In genomic region chr20:47334022-47334551, GRCh38 we compare ENCODE assay signal across 1 cellular context.
A peak's percentile ranks its signal among the peaks of the same experiment; 100 is the strongest.
TF ChIP-seq lines count a peak whose summit lies in the region.

No MANE protein-coding gene starts in this region.

TF ChIP-seq in HepG2, 621 proteins besides CTCF, POLR2A, EP300 and RAD21 (continued from another document and continues in another):
- TF ChIP-seq TOE1 (CRISPR knock-in tag; IDR thresholded peaks at IDR 0.05) (no peak), BCL6 (CRISPR knock-in tag; IDR thresholded peaks at IDR 0.05) (peak; percentile 83), FOXP1 (IDR thresholded peaks at IDR 0.05) (peak; percentile 76), FOXP1 (CRISPR knock-in tag; IDR thresholded peaks at IDR 0.05) (peak; percentile 94), ZNF737 (CRISPR knock-in tag; IDR thresholded peaks at IDR 0.05; ENCODE audit: borderline replicate concordance) (no peak), ZBTB8A (CRISPR knock-in tag; IDR thresholded peaks at IDR 0.05; ENCODE audit: borderline replicate concordance, low read depth) (no peak), NBN (conservative IDR thresholded peaks at IDR 0.05) (no peak), TEF (CRISPR knock-in tag; IDR thresholded peaks at IDR 0.05) (peak; percentile 60; the same call in 1 of the 2 replicates), TSC22D2 (CRISPR knock-in tag; IDR thresholded peaks at IDR 0.05; ENCODE audit: borderline replicate concordance) (no peak), IRF1 (CRISPR knock-in tag; IDR thresholded peaks at IDR 0.05; ENCODE audit: low read depth) (no peak), KDM2A (CRISPR knock-in tag; IDR thresholded peaks at IDR 0.05; ENCODE audit: borderline replicate concordance, low read depth) (no peak), ZNF335 (CRISPR knock-in tag; IDR thresholded peaks at IDR 0.05) (0 out of 2 replicates have a peak, but pooled peaks have one; percentile 44), ZC3H4 (CRISPR knock-in tag; IDR thresholded peaks at IDR 0.05; ENCODE audit: borderline replicate concordance) (no peak), SUZ12 (IDR thresholded peaks at IDR 0.05; ENCODE audit: low read depth, low read length) (no peak), ZNF577 (CRISPR knock-in tag; IDR thresholded peaks at IDR 0.05; ENCODE audit: borderline replicate concordance, low read depth) (no peak), ZNF12 (CRISPR knock-in tag; IDR thresholded peaks at IDR 0.05) (peak; percentile 93), ZNF780A (CRISPR knock-in tag; IDR thresholded peaks at IDR 0.05) (no peak), HES4 (CRISPR knock-in tag; IDR thresholded peaks at IDR 0.05; ENCODE audit: borderline replicate concordance) (no peak), HMGA1 (CRISPR knock-in tag; conservative IDR thresholded peaks at IDR 0.05) (no peak), ZFP90 (CRISPR knock-in tag; IDR thresholded peaks at IDR 0.05; ENCODE audit: borderline replicate concordance) (no peak), MED8 (CRISPR knock-in tag; IDR thresholded peaks at IDR 0.05; ENCODE audit: insufficient replicate concordance) (no peak), TFDP1 (CRISPR knock-in tag; IDR thresholded peaks at IDR 0.05; ENCODE audit: borderline replicate concordance) (no peak), ZNF644 (CRISPR knock-in tag; IDR thresholded peaks at IDR 0.05; ENCODE audit: low read depth) (no peak), TERF1 (CRISPR knock-in tag; IDR thresholded peaks at IDR 0.05) (no peak), ZSCAN31 (CRISPR knock-in tag; IDR thresholded peaks at IDR 0.05; ENCODE audit: low read depth) (no peak), PHF8 (CRISPR knock-in tag; IDR thresholded peaks at IDR 0.05) (no peak), ZNF501 (CRISPR knock-in tag; IDR thresholded peaks at IDR 0.05) (no peak), CC2D1A (CRISPR knock-in tag; IDR thresholded peaks at IDR 0.05) (no peak), GATAD1 (CRISPR knock-in tag; IDR thresholded peaks at IDR 0.05) (no peak; the same call in 1 of the 2 replicates), ZNF773 (CRISPR knock-in tag; IDR thresholded peaks at IDR 0.05; ENCODE audit: borderline replicate concordance) (no peak), ZNF784 (CRISPR knock-in tag; IDR thresholded peaks at IDR 0.05; ENCODE audit: borderline replicate concordance) (no peak), SMAD3 (CRISPR knock-in tag; IDR thresholded peaks at IDR 0.05) (peak; percentile 44; the same call in 1 of the 2 replicates)
- TF ChIP-seq, protein P1, sequence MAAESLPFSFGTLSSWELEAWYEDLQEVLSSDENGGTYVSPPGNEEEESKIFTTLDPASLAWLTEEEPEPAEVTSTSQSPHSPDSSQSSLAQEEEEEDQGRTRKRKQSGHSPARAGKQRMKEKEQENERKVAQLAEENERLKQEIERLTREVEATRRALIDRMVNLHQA (CRISPR knock-in tag; IDR thresholded peaks at IDR 0.05) = no peak
- TF ChIP-seq, protein P2, sequence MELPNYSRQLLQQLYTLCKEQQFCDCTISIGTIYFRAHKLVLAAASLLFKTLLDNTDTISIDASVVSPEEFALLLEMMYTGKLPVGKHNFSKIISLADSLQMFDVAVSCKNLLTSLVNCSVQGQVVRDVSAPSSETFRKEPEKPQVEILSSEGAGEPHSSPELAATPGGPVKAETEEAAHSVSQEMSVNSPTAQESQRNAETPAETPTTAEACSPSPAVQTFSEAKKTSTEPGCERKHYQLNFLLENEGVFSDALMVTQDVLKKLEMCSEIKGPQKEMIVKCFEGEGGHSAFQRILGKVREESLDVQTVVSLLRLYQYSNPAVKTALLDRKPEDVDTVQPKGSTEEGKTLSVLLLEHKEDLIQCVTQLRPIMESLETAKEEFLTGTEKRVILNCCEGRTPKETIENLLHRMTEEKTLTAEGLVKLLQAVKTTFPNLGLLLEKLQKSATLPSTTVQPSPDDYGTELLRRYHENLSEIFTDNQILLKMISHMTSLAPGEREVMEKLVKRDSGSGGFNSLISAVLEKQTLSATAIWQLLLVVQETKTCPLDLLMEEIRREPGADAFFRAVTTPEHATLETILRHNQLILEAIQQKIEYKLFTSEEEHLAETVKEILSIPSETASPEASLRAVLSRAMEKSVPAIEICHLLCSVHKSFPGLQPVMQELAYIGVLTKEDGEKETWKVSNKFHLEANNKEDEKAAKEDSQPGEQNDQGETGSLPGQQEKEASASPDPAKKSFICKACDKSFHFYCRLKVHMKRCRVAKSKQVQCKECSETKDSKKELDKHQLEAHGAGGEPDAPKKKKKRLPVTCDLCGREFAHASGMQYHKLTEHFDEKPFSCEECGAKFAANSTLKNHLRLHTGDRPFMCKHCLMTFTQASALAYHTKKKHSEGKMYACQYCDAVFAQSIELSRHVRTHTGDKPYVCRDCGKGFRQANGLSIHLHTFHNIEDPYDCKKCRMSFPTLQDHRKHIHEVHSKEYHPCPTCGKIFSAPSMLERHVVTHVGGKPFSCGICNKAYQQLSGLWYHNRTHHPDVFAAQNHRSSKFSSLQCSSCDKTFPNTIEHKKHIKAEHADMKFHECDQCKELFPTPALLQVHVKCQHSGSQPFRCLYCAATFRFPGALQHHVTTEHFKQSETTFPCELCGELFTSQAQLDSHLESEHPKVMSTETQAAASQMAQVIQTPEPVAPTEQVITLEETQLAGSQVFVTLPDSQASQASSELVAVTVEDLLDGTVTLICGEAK (IDR thresholded peaks at IDR 0.05) = no peak
- TF ChIP-seq, protein P2 (CRISPR knock-in tag; IDR thresholded peaks at IDR 0.05) = no peak
- TF ChIP-seq, protein P3, sequence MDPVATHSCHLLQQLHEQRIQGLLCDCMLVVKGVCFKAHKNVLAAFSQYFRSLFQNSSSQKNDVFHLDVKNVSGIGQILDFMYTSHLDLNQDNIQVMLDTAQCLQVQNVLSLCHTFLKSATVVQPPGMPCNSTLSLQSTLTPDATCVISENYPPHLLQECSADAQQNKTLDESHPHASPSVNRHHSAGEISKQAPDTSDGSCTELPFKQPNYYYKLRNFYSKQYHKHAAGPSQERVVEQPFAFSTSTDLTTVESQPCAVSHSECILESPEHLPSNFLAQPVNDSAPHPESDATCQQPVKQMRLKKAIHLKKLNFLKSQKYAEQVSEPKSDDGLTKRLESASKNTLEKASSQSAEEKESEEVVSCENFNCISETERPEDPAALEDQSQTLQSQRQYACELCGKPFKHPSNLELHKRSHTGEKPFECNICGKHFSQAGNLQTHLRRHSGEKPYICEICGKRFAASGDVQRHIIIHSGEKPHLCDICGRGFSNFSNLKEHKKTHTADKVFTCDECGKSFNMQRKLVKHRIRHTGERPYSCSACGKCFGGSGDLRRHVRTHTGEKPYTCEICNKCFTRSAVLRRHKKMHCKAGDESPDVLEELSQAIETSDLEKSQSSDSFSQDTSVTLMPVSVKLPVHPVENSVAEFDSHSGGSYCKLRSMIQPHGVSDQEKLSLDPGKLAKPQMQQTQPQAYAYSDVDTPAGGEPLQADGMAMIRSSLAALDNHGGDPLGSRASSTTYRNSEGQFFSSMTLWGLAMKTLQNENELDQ (CRISPR knock-in tag; IDR thresholded peaks at IDR 0.05; ENCODE audit: borderline replicate concordance) = no peak
- TF ChIP-seq, protein P4, sequence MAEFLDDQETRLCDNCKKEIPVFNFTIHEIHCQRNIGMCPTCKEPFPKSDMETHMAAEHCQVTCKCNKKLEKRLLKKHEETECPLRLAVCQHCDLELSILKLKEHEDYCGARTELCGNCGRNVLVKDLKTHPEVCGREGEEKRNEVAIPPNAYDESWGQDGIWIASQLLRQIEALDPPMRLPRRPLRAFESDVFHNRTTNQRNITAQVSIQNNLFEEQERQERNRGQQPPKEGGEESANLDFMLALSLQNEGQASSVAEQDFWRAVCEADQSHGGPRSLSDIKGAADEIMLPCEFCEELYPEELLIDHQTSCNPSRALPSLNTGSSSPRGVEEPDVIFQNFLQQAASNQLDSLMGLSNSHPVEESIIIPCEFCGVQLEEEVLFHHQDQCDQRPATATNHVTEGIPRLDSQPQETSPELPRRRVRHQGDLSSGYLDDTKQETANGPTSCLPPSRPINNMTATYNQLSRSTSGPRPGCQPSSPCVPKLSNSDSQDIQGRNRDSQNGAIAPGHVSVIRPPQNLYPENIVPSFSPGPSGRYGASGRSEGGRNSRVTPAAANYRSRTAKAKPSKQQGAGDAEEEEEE (CRISPR knock-in tag; IDR thresholded peaks at IDR 0.05; ENCODE audit: borderline replicate concordance) = no peak
- TF ChIP-seq, protein P5, sequence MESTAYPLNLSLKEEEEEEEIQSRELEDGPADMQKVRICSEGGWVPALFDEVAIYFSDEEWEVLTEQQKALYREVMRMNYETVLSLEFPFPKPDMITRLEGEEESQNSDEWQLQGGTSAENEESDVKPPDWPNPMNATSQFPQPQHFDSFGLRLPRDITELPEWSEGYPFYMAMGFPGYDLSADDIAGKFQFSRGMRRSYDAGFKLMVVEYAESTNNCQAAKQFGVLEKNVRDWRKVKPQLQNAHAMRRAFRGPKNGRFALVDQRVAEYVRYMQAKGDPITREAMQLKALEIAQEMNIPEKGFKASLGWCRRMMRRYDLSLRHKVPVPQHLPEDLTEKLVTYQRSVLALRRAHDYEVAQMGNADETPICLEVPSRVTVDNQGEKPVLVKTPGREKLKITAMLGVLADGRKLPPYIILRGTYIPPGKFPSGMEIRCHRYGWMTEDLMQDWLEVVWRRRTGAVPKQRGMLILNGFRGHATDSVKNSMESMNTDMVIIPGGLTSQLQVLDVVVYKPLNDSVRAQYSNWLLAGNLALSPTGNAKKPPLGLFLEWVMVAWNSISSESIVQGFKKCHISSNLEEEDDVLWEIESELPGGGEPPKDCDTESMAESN (CRISPR knock-in tag; conservative IDR thresholded peaks at IDR 0.05) = no peak
